8 cellular contexts compared by ENCODE assay signal in genomic region chr6:32933661-32934085, GRCh38. TPM values are rescaled to one million over a fixed set of nuclear protein-coding genes. Genes with fewer than 3 reads are reported as not detected.
DNase-seq lines count a peak whose midpoint lies in the region; ATAC-seq and TF ChIP-seq lines count a peak whose summit lies in the region.

No MANE protein-coding gene starts in this region.

- no peaks in the 10 kb centered on the region for H3K36me3 Mint-ChIP-seq in activated CD8-positive, alpha-beta T cell treated with anti-CD3 and anti-CD28 coated beads for 36 hours (ENCODE audit: low read depth)
- H3K36me3 Mint-ChIP-seq in memory B cell: peaks cover 40% of the 10 kb centered on the region

- CTCF ChIA-PET in activated CD8-positive, alpha-beta T cell treated with anti-CD3 and anti-CD28 coated beads for 36 hours (lab: Charles Lee): interaction anchor here (0.6 to 15.9 kb wide), 43 partner anchors 10 to 155 kb away, joined by 3 to 372 read pairs (median 6); partner anchors contain the start of genes BRD2, HLA-DMA, HLA-DPA1 and TAP2

- no peaks in the 10 kb centered on the region for H3K27me3 Mint-ChIP-seq in activated CD8-positive, alpha-beta T cell treated with anti-CD3 and anti-CD28 coated beads for 36 hours
- H3K27me3 Mint-ChIP-seq in memory B cell: no peaks in the 10 kb centered on the region

- DNase-seq in AG08395 (ENCODE audit: low spot score): peak; percentile 89
- DNase-seq in GM20000 (ENCODE audit: low spot score): peak; percentile 48
- DNase-seq in NCI-H774 (lab: John Stamatoyannopoulos, UW): peak; percentile 53
- peak; percentile 87 for DNase-seq in activated CD8-positive, alpha-beta T cell treated with anti-CD3 and anti-CD28 coated beads for 36 hours
- DNase-seq in effector CD8-positive, alpha-beta T cell (lab: John Stamatoyannopoulos, UW): peak; percentile 72
- peak; percentile 71 to 75 for DNase-seq in memory B cell (ENCODE audit: low spot score in 2 of 2)
- DNase-seq in stimulated activated CD8-positive, alpha-beta memory T cell treated with anti-CD3 and anti-CD28 coated beads, Interleukin-15, amount 100 ng/mL, for 48 hours (ENCODE audit: low read depth in 2 of 2): peak; percentile 47 to 51

- no peaks in the 10 kb centered on the region for H3K9me3 Mint-ChIP-seq in activated CD8-positive, alpha-beta T cell treated with anti-CD3 and anti-CD28 coated beads for 36 hours
- no peaks in the 10 kb centered on the region for H3K9me3 Mint-ChIP-seq in memory B cell

- intact Hi-C loops in activated CD8-positive, alpha-beta T cell treated with anti-CD3 and anti-CD28 coated beads for 36 hours (cut with micrococcal nuclease): no loop called here

- ATAC-seq in activated CD8-positive, alpha-beta T cell treated with anti-CD3 and anti-CD28 coated beads for 36 hours: peak; percentile 70
- ATAC-seq in memory B cell (ENCODE audit: low read depth) (peak; percentile 57), HG02884 (IDR thresholded peaks at IDR 0.05; ENCODE audit: unreplicated experiment) (no peak)

- TF ChIP-seq CTCF in GM20000 (IDR thresholded peaks at IDR 0.05; ENCODE audit: extremely low read depth, missing control alignments): peak; percentile 73
- TF ChIP-seq CTCF in activated CD8-positive, alpha-beta T cell treated with anti-CD3 and anti-CD28 coated beads for 36 hours (IDR thresholded peaks at IDR 0.05): peak; percentile 81

- peaks cover 14% of the 10 kb centered on the region for H3K4me1 Mint-ChIP-seq in activated CD8-positive, alpha-beta T cell treated with anti-CD3 and anti-CD28 coated beads for 36 hours (ENCODE audit: low read depth)
- peaks cover 68% of the 10 kb centered on the region for H3K4me1 Mint-ChIP-seq in memory B cell

- POLR2A ChIA-PET in activated CD8-positive, alpha-beta T cell treated with anti-CD3 and anti-CD28 coated beads for 36 hours (lab: Charles Lee): interaction anchor here (0.9 to 15.8 kb wide), 6 partner anchors 9 to 42 kb away, joined by 3 to 392 read pairs (median 4); partner anchors contain the start of gene BRD2

- H3K27ac Mint-ChIP-seq in activated CD8-positive, alpha-beta T cell treated with anti-CD3 and anti-CD28 coated beads for 36 hours: no peak overlapping the region
- H3K27ac Mint-ChIP-seq in memory B cell: peak overlapping the region; percentile 84

- no peak overlapping the region for H3K4me3 Mint-ChIP-seq in activated CD8-positive, alpha-beta T cell treated with anti-CD3 and anti-CD28 coated beads for 36 hours
- peak overlapping the region; percentile 15 for H3K4me3 Mint-ChIP-seq in memory B cell

RNA-seq across cellular contexts. Expression of gene HLA-DMB, which starts 7.2 kb away (rescaled TPM):
- total RNA-seq in activated CD8-positive, alpha-beta T cell treated with anti-CD3 and anti-CD28 coated beads for 36 hours: 1 to 10 TPM; 3.5 to 3.6 TPM

RNA-seq across cellular contexts. Expression of gene HLA-DMA, which starts 19.2 kb away (rescaled TPM):
- total RNA-seq in activated CD8-positive, alpha-beta T cell treated with anti-CD3 and anti-CD28 coated beads for 36 hours: 10 to 100 TPM; 16.2 TPM

RNA-seq across cellular contexts. Expression of gene BRD2, which starts 34.7 kb away (rescaled TPM):
- total RNA-seq in activated CD8-positive, alpha-beta T cell treated with anti-CD3 and anti-CD28 coated beads for 36 hours: 100 to 1,000 TPM; 219 to 235 TPM
